In genomic region chr16:49743206-49743470, GRCh38 we compare ENCODE assay signal across 34 cellular contexts.
"Had no signal": no experiment of that assay in that cellular context is flagged by ENCODE, and none has a peak within 500 bp of the region (broad histone marks: within the 10 kb centered on the region; RNA-seq: fewer than 3 reads in every experiment).

No MANE protein-coding gene starts in this region.

- H3K36me3 ChIP-seq: brain microvascular endothelial cell, gastrocnemius medialis had no signal

- H3K27ac Mint-ChIP-seq: activated CD4-positive, alpha-beta memory T cell treated with anti-CD3 and anti-CD28 coated beads, Interleukin-2, amount 10 ng/mL, durations not matched to agents 7 days and 5 days; activated CD4-positive, alpha-beta T cell treated with anti-CD3 and anti-CD28 coated beads, Interleukin-2, amount 10 ng/mL, durations not matched to agents 7 days and 5 days; activated naive CD8-positive, alpha-beta T cell; activated T-cell treated with anti-CD3 and anti-CD28 coated beads, Interleukin-2, amount 50 U/mL, for 24 hours; activated T-helper 17 cell treated with anti-CD3 and anti-CD28 coated beads, Interleukin-2, amount 50 U/mL, for 72 hours; dendritic cell treated with granulocyte-macrophage colony-stimulating factor and Interleukin-4, amounts not matched to agents 40 ng/mL and 50 ng/mL, for 4 days; T-helper 17 cell; T-helper 2 cell treated with Interferon-gamma antibody and Interleukin-4, amounts not matched to agents 5 μg/mL and 100 μg/mL, for 36 hours had no signal

- H3K4me3 Mint-ChIP-seq: activated CD4-positive, alpha-beta memory T cell treated with anti-CD3 and anti-CD28 coated beads, Interleukin-2, amount 10 ng/mL, durations not matched to agents 7 days and 5 days; activated CD4-positive, alpha-beta T cell treated with anti-CD3 and anti-CD28 coated beads, Interleukin-2, amount 10 ng/mL, durations not matched to agents 7 days and 5 days; activated naive CD8-positive, alpha-beta T cell; activated T-cell treated with anti-CD3 and anti-CD28 coated beads, Interleukin-2, amount 50 U/mL, for 24 hours; activated T-helper 17 cell treated with anti-CD3 and anti-CD28 coated beads, Interleukin-2, amount 50 U/mL, for 72 hours; central memory CD8-positive, alpha-beta T cell; dendritic cell treated with granulocyte-macrophage colony-stimulating factor and Interleukin-4, amounts not matched to agents 40 ng/mL and 50 ng/mL, for 4 days; endodermal cell; T-helper 17 cell; T-helper 2 cell treated with Interferon-gamma antibody and Interleukin-4, amounts not matched to agents 5 μg/mL and 100 μg/mL, for 36 hours had no signal

- H3K27ac ChIP-seq: brain microvascular endothelial cell, coronary artery, dorsolateral prefrontal cortex, foreskin keratinocyte, gastrocnemius medialis had no signal

- H3K36me3 Mint-ChIP-seq: activated naive CD8-positive, alpha-beta T cell had no signal

- DNase-seq: activated CD4-positive, alpha-beta memory T cell treated with anti-CD3 and anti-CD28 coated beads, Interleukin-2, amount 10 ng/mL, durations not matched to agents 7 days and 5 days; activated CD4-positive, alpha-beta T cell treated with anti-CD3 and anti-CD28 coated beads for 1 hour; activated CD4-positive, alpha-beta T cell treated with anti-CD3 and anti-CD28 coated beads for 4 hours; activated CD4-positive, alpha-beta T cell treated with anti-CD3 and anti-CD28 coated beads, Interleukin-2, amount 10 ng/mL, durations not matched to agents 7 days and 5 days; activated CD4-positive, alpha-beta T cell treated with anti-CD3 and anti-CD28 coated beads, Interleukin-2, amount 50 U/mL, for 4 hours; activated CD8-positive, alpha-beta memory T cell treated with anti-CD3 and anti-CD28 coated beads, Interleukin-2, amount 50 U/mL, for 48 hours; activated effector memory CD4-positive, alpha-beta T cell treated with Interleukin-2 at 50 U/mL for 16 hours; activated gamma-delta T cell treated with Interleukin-2 at 50 U/mL for 16 hours; activated naive CD4-positive, alpha-beta T cell treated with anti-CD3 and anti-CD28 coated beads, Interleukin-2, amount 50 U/mL, for 16 hours; activated naive CD4-positive, alpha-beta T cell treated with Interleukin-2 at 50 U/mL for 16 hours; activated T-cell treated with anti-CD3 and anti-CD28 coated beads for 4 hours; activated T-cell treated with anti-CD3 and anti-CD28 coated beads, Interleukin-2, amount 50 U/mL, for 24 hours; amniotic stem cell; anterior cingulate cortex; brain microvascular endothelial cell; dorsolateral prefrontal cortex; effector memory CD4-positive, alpha-beta T cell; endodermal cell; foreskin keratinocyte; gastrocnemius medialis; glutamatergic neuron; SW 1271; T-helper 1 cell; T-helper 17 cell; T1000 had no signal

- H3K4me3 ChIP-seq: coronary artery, dorsolateral prefrontal cortex, gastrocnemius medialis had no signal

- H3K27me3 Mint-ChIP-seq: activated CD4-positive, alpha-beta memory T cell treated with anti-CD3 and anti-CD28 coated beads, Interleukin-2, amount 10 ng/mL, durations not matched to agents 7 days and 5 days; activated CD4-positive, alpha-beta T cell treated with anti-CD3 and anti-CD28 coated beads, Interleukin-2, amount 10 ng/mL, durations not matched to agents 7 days and 5 days; activated naive CD8-positive, alpha-beta T cell had no signal

- H3K4me1 ChIP-seq: foreskin keratinocyte had no signal

- H3K4me1 Mint-ChIP-seq: activated CD4-positive, alpha-beta memory T cell treated with anti-CD3 and anti-CD28 coated beads, Interleukin-2, amount 10 ng/mL, durations not matched to agents 7 days and 5 days; activated CD4-positive, alpha-beta T cell treated with anti-CD3 and anti-CD28 coated beads, Interleukin-2, amount 10 ng/mL, durations not matched to agents 7 days and 5 days; activated T-helper 17 cell treated with anti-CD3 and anti-CD28 coated beads, Interleukin-2, amount 50 U/mL, for 72 hours; central memory CD8-positive, alpha-beta T cell; T-helper 17 cell had no signal

- ATAC-seq: activated T-helper 17 cell treated with anti-CD3 and anti-CD28 coated beads, Interleukin-2, amount 50 U/mL, for 72 hours; esophagus mucosa; foreskin keratinocyte; gastrocnemius medialis; T-helper 17 cell had no signal

- H3K27me3 ChIP-seq: brain microvascular endothelial cell, gastrocnemius medialis had no signal

- FAIRE-seq: astrocyte, bronchial epithelial cell had no signal

- H3K9me3 ChIP-seq: gastrocnemius medialis had no signal

- H3K9me3 Mint-ChIP-seq: activated CD4-positive, alpha-beta memory T cell treated with anti-CD3 and anti-CD28 coated beads, Interleukin-2, amount 10 ng/mL, durations not matched to agents 7 days and 5 days; activated CD4-positive, alpha-beta T cell treated with anti-CD3 and anti-CD28 coated beads, Interleukin-2, amount 10 ng/mL, durations not matched to agents 7 days and 5 days; activated T-cell treated with anti-CD3 and anti-CD28 coated beads, Interleukin-2, amount 50 U/mL, for 24 hours; activated T-helper 17 cell treated with anti-CD3 and anti-CD28 coated beads, Interleukin-2, amount 50 U/mL, for 72 hours; central memory CD8-positive, alpha-beta T cell; dendritic cell treated with granulocyte-macrophage colony-stimulating factor and Interleukin-4, amounts not matched to agents 40 ng/mL and 50 ng/mL, for 4 days; endodermal cell; T-helper 2 cell treated with Interferon-gamma antibody and Interleukin-4, amounts not matched to agents 5 μg/mL and 100 μg/mL, for 36 hours had no signal
